ENCODE assay signal across 8 cellular contexts in the genomic region with DNA sequence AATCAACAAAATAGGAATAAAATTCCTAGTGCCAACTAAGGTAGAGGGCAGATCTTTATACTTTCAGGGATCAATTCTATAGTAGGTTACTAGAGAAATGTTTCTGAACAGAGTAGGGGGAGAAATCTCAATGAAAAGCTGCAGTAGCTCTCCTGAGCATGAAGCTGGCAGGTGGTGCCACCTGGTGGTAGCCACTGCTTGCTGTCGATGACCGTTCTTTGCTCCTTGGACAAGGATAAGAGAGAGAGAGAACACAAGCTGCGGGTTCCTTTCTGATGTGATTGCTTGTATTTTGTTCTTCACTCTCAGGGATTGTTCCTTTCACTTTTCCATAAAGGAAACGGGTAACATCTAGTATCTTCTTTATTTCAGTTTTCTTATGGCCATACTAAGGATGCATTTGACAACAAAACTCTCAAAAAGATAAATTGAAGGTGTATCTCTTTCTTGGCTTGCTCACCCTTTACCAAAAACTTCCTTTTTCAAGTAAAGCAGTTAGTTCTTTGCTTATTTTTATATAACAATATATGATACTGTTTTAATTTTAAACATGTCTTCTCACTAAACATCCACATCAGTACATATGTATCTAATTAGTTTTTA.
DNase-seq lines count a peak whose midpoint lies in the region; ATAC-seq lines count a peak whose summit lies in the region.

No MANE protein-coding gene starts in this region.

- WGBS in iPS DF 6.9 (ENCODE audit: insufficient coverage, insufficient read length) = no CpG with 5 or more reads among the region's 4 CpGs

- no peaks in the 10 kb centered on the region for H3K27me3 ChIP-seq in iPS DF 6.9 (ENCODE audit: control insufficient read depth, insufficient read depth, low read length)

- no peaks in the 10 kb centered on the region for H3K4me1 ChIP-seq in iPS DF 6.9 (ENCODE audit: control insufficient read depth, insufficient read depth, low read length)

- H3K27ac ChIP-seq in iPS DF 6.9 (ENCODE audit: low read length) = no peak overlapping the region

- no peaks in the 10 kb centered on the region for H3K9me3 ChIP-seq in iPS DF 6.9 (ENCODE audit: control insufficient read depth, insufficient read depth, low read length)

- no peak overlapping the region for H3K4me3 ChIP-seq in iPS DF 6.9 (ENCODE audit: low read length)

- ATAC-seq in HG02759 (IDR thresholded peaks at IDR 0.05; ENCODE audit: unreplicated experiment) = peak; percentile 89

- DNase-seq in NOMO-1 treated with DMSO at 0.1 percent for 48 hours (lab: John Stamatoyannopoulos, UW; ENCODE audit: unreplicated experiment) (peak; percentile 38), NOMO-1 treated with dmso at 0.1 percent for 144 hours (lab: John Stamatoyannopoulos, UW; ENCODE audit: unreplicated experiment) (no peak), NCI-H1694 (lab: John Stamatoyannopoulos, UW) (peak; percentile 71), T-helper 9 cell (peak; percentile 32), astrocyte of the hippocampus (ENCODE audit: low read depth, low spot score) (peak; percentile 93), iPS DF 6.9 (ENCODE audit: low read depth, low spot score) (peak; percentile 87)
- peak; percentile 46 to 52 (median 49) for DNase-seq in stimulated activated CD4-positive, alpha-beta T cell treated with anti-CD3 and anti-CD28 coated beads, Interleukin-12 subunit alpha, Interleukin-12 subunit beta, amount 100 ng/mL, for 48 hours (ENCODE audit: low read depth in 2 of 3, low spot score in 1 of 3)

- no peaks in the 10 kb centered on the region for H3K36me3 ChIP-seq in iPS DF 6.9 (ENCODE audit: control insufficient read depth, insufficient read depth, low read length)
